ENCODE assay signal across 1 cellular context in genomic region chr4:176319704-176320339, GRCh38.
TF ChIP-seq lines count a peak whose summit lies in the region.

TSS of gene SPCS3 (plus strand) at chr4:176319966. CDS start at chr4:176320077, 111 bp downstream.

TF ChIP-seq in GM12878, 131 proteins besides CTCF, POLR2A, EP300 and RAD21 (continued from another document):
- TF ChIP-seq TARDBP (IDR thresholded peaks at IDR 0.05; ENCODE audit: borderline replicate concordance) (no peak), RUNX3 (IDR thresholded peaks at IDR 0.05; ENCODE audit: low read length) (peak; percentile 51), BCLAF1 (IDR thresholded peaks at IDR 0.05) (no peak), NFIC (IDR thresholded peaks at IDR 0.05; ENCODE audit: low read depth, low read length) (no peak), NRF1 (conservative IDR thresholded peaks at IDR 0.05; ENCODE audit: low read depth, low read length) (peak; percentile 34; the same call in 1 of the 2 replicates), NKRF (conservative IDR thresholded peaks at IDR 0.05) (peak; percentile 90; the same call in 1 of the 2 replicates), PAX5 (IDR thresholded peaks at IDR 0.05; ENCODE audit: borderline replicate concordance, low read depth, low read length) (peak; percentile 40; the same call in 1 of the 2 replicates), RCOR1 (conservative IDR thresholded peaks at IDR 0.05; ENCODE audit: low read depth, low read length) (no peak), POLR2AphosphoS5 (IDR thresholded peaks at IDR 0.05; ENCODE audit: low read length) (peak; percentile 94), TBL1XR1 (IDR thresholded peaks at IDR 0.05; ENCODE audit: low read depth, low read length) (no peak), RAD51 (IDR thresholded peaks at IDR 0.05) (no peak), BRCA1 (IDR thresholded peaks at IDR 0.05; ENCODE audit: low read depth, low read length) (no peak), SMARCA5 (IDR thresholded peaks at IDR 0.05) (no peak), ASH2L (IDR thresholded peaks at IDR 0.05; ENCODE audit: borderline replicate concordance, low read depth) (peak; percentile 99; the same call in 1 of the 2 replicates), BACH1 (IDR thresholded peaks at IDR 0.05; ENCODE audit: borderline replicate concordance) (peak; percentile 70), ZNF217 (IDR thresholded peaks at IDR 0.05) (0 out of 2 replicates have a peak, but pooled peaks have one; percentile 19), PKNOX1 (IDR thresholded peaks at IDR 0.05) (peak; percentile 11; the same call in 1 of the 2 replicates), NR2F1 (conservative IDR thresholded peaks at IDR 0.05) (0 out of 2 replicates have a peak, but pooled peaks have one; percentile 25), SRF (IDR thresholded peaks at IDR 0.05; ENCODE audit: low read depth in 2 of 2, low read length in 2 of 2) (0 out of 4 replicates have a peak, but pooled peaks of 1 of the 2 experiments have one; percentile 3), YY1 (IDR thresholded peaks at IDR 0.05; ENCODE audit: low read depth, low read length) (peak; percentile 80; the same call in 1 of the 2 replicates), HDGF (IDR thresholded peaks at IDR 0.05) (no peak), ZBED1 (IDR thresholded peaks at IDR 0.05; ENCODE audit: borderline replicate concordance) (no peak), IRF4 (IDR thresholded peaks at IDR 0.05; ENCODE audit: low read depth, low read length) (no peak), EGR1 (IDR thresholded peaks at IDR 0.05; ENCODE audit: borderline replicate concordance in 1 of 2, low read depth in 2 of 2, low read length in 2 of 2) (peak in 1 of 2 experiments; percentile 30; a peak in 1 of 3 replicates), ZNF622 (IDR thresholded peaks at IDR 0.05) (no peak), DPF2 (IDR thresholded peaks at IDR 0.05) (peak; percentile 84; the same call in 1 of the 2 replicates), ZNF274 (IDR thresholded peaks at IDR 0.05; ENCODE audit: insufficient read depth, insufficient read length) (no peak), ZBTB33 (IDR thresholded peaks at IDR 0.05) (no peak), TAF1 (IDR thresholded peaks at IDR 0.05; ENCODE audit: borderline replicate concordance, low read depth, low read length) (peak; percentile 65), GATAD2B (conservative IDR thresholded peaks at IDR 0.05; ENCODE audit: low read depth) (peak; percentile 67; the same call in 1 of the 2 replicates), IRF3 (IDR thresholded peaks at IDR 0.05) (peak; percentile 39; the same call in 1 of the 2 replicates), SPI1 (IDR thresholded peaks at IDR 0.05; ENCODE audit: borderline replicate concordance, insufficient read depth, low read depth, low read length) (peak; percentile 12; the same call in 1 of the 2 replicates), LARP7 (IDR thresholded peaks at IDR 0.05) (peak; percentile 94), CREM (IDR thresholded peaks at IDR 0.05; ENCODE audit: low read depth) (0 out of 2 replicates have a peak, but pooled peaks have one; percentile 41), SIN3A (IDR thresholded peaks at IDR 0.05; ENCODE audit: low read depth, low read length) (peak; percentile 20; the same call in 1 of the 2 replicates), USF1 (IDR thresholded peaks at IDR 0.05; ENCODE audit: borderline replicate concordance, extremely low read length, insufficient read depth, low read depth, low read length) (no peak), POLR2AphosphoS2 (IDR thresholded peaks at IDR 0.05; ENCODE audit: low read depth, low read length) (peak; percentile 77), FOXK2 (IDR thresholded peaks at IDR 0.05) (no peak), HCFC1 (IDR thresholded peaks at IDR 0.05; ENCODE audit: low read length) (no peak), SIX5 (IDR thresholded peaks at IDR 0.05; ENCODE audit: low read depth, low read length, severe bottlenecking) (no peak), BHLHE40 (IDR thresholded peaks at IDR 0.05; ENCODE audit: borderline replicate concordance in 1 of 2, low read depth in 2 of 2, low read length in 1 of 2) (peak; percentile 22 to 64; a peak in 2 of 4 replicates), POU2F2 (IDR thresholded peaks at IDR 0.05; ENCODE audit: borderline replicate concordance, low read depth, low read length) (peak; percentile 62; the same call in 1 of the 3 replicates)
TF ChIP-seq in GM12878: peak in this region for 34.
